14 cellular contexts compared by ENCODE assay signal in the genomic region with DNA sequence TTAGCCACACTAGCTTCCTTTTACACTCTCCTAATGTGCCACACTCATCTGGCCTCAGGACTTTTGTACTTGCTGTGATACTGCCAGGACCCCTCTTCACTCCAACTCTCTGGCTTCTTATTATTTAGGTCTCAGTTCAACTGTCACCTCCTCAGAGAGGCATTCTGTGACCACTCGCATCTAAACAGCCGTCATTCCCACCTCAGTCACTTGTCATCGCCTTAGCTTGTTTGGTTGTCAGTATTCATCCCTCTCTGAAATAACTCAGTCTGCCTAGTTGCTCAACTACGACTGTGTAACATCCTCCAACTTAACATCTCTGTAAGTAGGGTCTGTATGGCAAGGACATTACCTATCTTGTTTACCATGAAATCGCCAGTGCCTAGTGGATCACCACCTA. TPM values are rescaled to one million over a fixed set of nuclear protein-coding genes. Genes with fewer than 3 reads are reported as not detected.
DNase-seq lines count a peak whose midpoint lies in the region; ATAC-seq and TF ChIP-seq lines count a peak whose summit lies in the region.
"Had no signal": no experiment of that assay in that cellular context is flagged by ENCODE, and none has a peak within 500 bp of the region (broad histone marks: within the 10 kb centered on the region; RNA-seq: fewer than 3 reads in every experiment).

No MANE protein-coding gene starts in this region.

- H3K4me1 ChIP-seq in colonic mucosa (peaks cover 43% of the 10 kb centered on the region), muscle layer of duodenum (ENCODE audit: control insufficient read depth in 1 of 2, insufficient read depth in 2 of 2, low read length in 2 of 2) (peaks cover 27 to 35% of the 10 kb centered on the region in 2 donors), left lung (peaks cover 27 to 47% of the 10 kb centered on the region in 2 donors)

- H3K9ac ChIP-seq in colonic mucosa (ENCODE audit: low read depth in 2 of 2, low read length in 2 of 2) = peak overlapping the region in 1 of 2 donors; percentile 72

- no peak overlapping the region for H3K4me3 ChIP-seq in colonic mucosa
- H3K4me3 ChIP-seq in muscle layer of duodenum (ENCODE audit: low read depth in 1 of 2, low read length in 2 of 2) = no peak overlapping the region
- no peak overlapping the region for H3K4me3 ChIP-seq in left lung

- intact Hi-C loops in colonic mucosa (cut with DNase I) = no loop called here
- intact Hi-C loops in left lung (cut with DNase I) = no loop called here

- ATAC-seq in left lung (no peak), HG02885 (IDR thresholded peaks at IDR 0.05; ENCODE audit: poor library complexity, unreplicated experiment) (no peak), HG03159 (IDR thresholded peaks at IDR 0.05; ENCODE audit: unreplicated experiment) (no peak)

- peak overlapping the region; percentile 66; the same call in 1 of the 2 replicates for H3K27ac ChIP-seq in C4-2B
- peak overlapping the region; percentile 75 for H3K27ac ChIP-seq in colonic mucosa
- peak overlapping the region; percentile 87 for H3K27ac ChIP-seq in muscle layer of duodenum (ENCODE audit: low read length)
- peak overlapping the region in 1 of 2 donors; percentile 6 for H3K27ac ChIP-seq in left lung
- H3K27ac ChIP-seq: WERI-Rb-1 had no signal

- DNase-seq in DMS53 (lab: John Stamatoyannopoulos, UW) (peak; percentile 71), colonic mucosa (no peak), left lung (no peak), kidney tubule cell (ENCODE audit: low spot score) (no peak)
- DNase-seq: AML-193; DMS79 treated with DMSO at 0.1 percent for 48 hours; H7; NCI-H146; stimulated activated CD4-positive, alpha-beta T cell treated with anti-CD3 and anti-CD28 coated beads, Interleukin-12 subunit alpha, Interleukin-12 subunit beta, amount 100 ng/mL, for 4 hours; WERI-Rb-1 had no signal

- TF ChIP-seq CTCF in C4-2B (conservative IDR thresholded peaks at IDR 0.05) (no peak), colonic mucosa (IDR thresholded peaks at IDR 0.05) (no peak), left lung (IDR thresholded peaks at IDR 0.05) (no peak)

- H3K36me3 ChIP-seq in colonic mucosa (no peaks in the 10 kb centered on the region), muscle layer of duodenum (ENCODE audit: control insufficient read depth in 1 of 2, insufficient read depth in 2 of 2, low read length in 2 of 2) (no peaks in the 10 kb centered on the region), left lung (no peaks in the 10 kb centered on the region)
- H3K36me3 ChIP-seq: WERI-Rb-1 had no signal

- H3K9me3 ChIP-seq in colonic mucosa = no peaks in the 10 kb centered on the region
- H3K9me3 ChIP-seq in muscle layer of duodenum (ENCODE audit: control insufficient read depth in 1 of 2, low read length in 2 of 2) = no peaks in the 10 kb centered on the region
- no peaks in the 10 kb centered on the region for H3K9me3 ChIP-seq in left lung

- H3K27me3 ChIP-seq in colonic mucosa (no peaks in the 10 kb centered on the region), muscle layer of duodenum (ENCODE audit: low read depth, low read length) (no peaks in the 10 kb centered on the region), left lung (no peaks in the 10 kb centered on the region)

RNA-seq across cellular contexts. Expression of a gene that starts 27.2 kb away (rescaled TPM):
- total RNA-seq in colonic mucosa (100 to 1,000 TPM; 103 to 125 TPM), left lung (10 to 100 TPM; 51.7 to 79.8 TPM)
